Comparison of ENCODE assay signal across 1 cellular context in the genomic region with DNA sequence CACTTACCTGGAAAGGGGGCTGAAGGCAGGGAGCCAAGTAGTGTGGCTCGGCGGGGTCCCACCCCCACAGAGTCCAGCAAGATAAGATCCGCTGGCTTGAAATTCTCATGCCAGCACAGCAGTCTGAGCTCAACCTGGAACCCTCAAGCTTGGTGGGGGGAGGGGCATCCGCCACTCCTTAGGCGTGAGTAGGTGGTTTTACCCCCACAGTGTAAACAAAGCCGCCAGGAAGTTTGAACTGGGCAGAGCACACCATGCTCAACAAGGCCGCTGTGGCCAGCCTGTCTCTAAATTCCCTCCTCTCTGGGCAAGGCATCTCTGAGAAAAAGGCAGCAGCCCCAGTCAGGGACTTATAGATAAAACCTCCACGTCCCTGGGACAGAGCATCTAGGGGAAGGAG.
TF ChIP-seq lines count a peak whose summit lies in the region.

No MANE protein-coding gene starts in this region.

TF ChIP-seq in H1, 55 proteins besides CTCF, POLR2A, EP300 and RAD21 (continued from another document):
- TF ChIP-seq JUN (IDR thresholded peaks at IDR 0.05; ENCODE audit: low read depth, low read length): no peak
